8 cellular contexts compared by ENCODE assay signal in the genomic region with DNA sequence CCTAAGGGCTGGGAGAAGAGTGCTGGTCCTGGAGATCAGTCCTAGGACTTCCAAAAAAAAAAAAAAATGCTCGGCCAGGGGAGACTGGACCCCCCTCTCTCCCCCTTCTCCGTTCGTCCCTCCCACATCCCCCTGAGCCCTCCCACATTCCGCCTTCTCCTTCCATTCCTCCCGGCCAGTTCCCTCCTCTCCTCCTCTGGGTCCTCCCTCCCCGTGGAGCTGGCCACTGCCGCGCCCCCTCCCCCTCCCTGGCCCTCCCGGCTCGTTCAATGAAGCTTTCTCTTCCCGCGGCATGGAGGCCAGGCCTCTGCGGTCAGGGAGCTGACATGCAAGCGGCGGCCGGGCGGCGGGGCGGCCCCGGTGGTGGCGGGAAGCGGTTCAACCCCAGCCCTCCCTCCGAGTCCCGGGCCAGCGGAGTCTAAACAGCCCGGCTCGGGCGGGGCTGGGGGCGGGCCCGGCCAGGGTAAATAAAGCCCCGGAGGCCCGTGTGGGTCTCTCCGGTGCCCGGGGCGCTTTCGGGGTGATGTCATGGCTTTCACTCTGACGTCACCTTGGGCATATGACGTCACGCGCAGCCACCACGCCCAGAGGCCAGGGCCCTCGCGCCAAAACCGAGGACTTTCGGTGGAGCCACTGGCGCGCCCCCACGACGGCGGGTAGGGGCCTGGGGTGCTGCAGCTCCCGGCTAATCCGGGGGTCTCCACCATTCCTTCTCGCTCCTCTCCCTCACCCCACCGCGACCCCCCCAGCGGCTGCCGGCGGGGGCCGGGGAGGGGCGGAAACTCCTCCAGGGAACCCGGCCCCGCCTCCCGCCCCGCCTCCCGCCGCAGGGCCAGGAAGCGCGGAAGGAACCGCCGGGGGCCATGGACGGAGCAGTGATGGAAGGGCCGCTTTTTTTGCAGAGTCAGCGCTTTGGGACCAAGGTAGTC. TPM values are rescaled to one million over a fixed set of nuclear protein-coding genes. Genes with fewer than 3 reads are reported as not detected.
DNase-seq lines count a peak whose midpoint lies in the region; ATAC-seq and TF ChIP-seq lines count a peak whose summit lies in the region.

Gene DOK1 (plus strand): TSS at position 829 of the 929 bp plus-strand sequence. CDS start 35 bp downstream, at position 864.
A gene with protein sequence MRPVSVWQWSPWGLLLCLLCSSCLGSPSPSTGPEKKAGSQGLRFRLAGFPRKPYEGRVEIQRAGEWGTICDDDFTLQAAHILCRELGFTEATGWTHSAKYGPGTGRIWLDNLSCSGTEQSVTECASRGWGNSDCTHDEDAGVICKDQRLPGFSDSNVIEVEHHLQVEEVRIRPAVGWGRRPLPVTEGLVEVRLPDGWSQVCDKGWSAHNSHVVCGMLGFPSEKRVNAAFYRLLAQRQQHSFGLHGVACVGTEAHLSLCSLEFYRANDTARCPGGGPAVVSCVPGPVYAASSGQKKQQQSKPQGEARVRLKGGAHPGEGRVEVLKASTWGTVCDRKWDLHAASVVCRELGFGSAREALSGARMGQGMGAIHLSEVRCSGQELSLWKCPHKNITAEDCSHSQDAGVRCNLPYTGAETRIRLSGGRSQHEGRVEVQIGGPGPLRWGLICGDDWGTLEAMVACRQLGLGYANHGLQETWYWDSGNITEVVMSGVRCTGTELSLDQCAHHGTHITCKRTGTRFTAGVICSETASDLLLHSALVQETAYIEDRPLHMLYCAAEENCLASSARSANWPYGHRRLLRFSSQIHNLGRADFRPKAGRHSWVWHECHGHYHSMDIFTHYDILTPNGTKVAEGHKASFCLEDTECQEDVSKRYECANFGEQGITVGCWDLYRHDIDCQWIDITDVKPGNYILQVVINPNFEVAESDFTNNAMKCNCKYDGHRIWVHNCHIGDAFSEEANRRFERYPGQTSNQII (minus strand): TSS at position 51 of the 929 bp plus-strand sequence. CDS start 1,308 bp downstream, outside the sequence.

- peaks cover 57 to 65% of the 10 kb centered on the region in 2 experiments for H3K4me1 ChIP-seq in neutrophil (ENCODE audit: control insufficient read depth in 1 of 2, insufficient read depth in 1 of 2, low read depth in 1 of 2, low read length in 1 of 2)

- TF ChIP-seq CTCF in neutrophil (IDR thresholded peaks at IDR 0.05) (peak; percentile 3), subcutaneous adipose tissue (IDR thresholded peaks at IDR 0.05; ENCODE audit: low read depth) (no peak)

- ATAC-seq in GM19463 (IDR thresholded peaks at IDR 0.05; ENCODE audit: unreplicated experiment), result peak; percentile 59

- peaks cover 18% of the 10 kb centered on the region for H3K36me3 ChIP-seq in neutrophil

- H3K27me3 ChIP-seq in neutrophil, result peaks cover 6% of the 10 kb centered on the region

- H3K27ac ChIP-seq in neutrophil, result peak within 1 kb of the TSS; percentile 85

- peak within 1 kb of the TSS; percentile 92 to 97 for H3K4me3 ChIP-seq in neutrophil (ENCODE audit: low read depth in 1 of 2, low read length in 1 of 2)

- no peaks in the 10 kb centered on the region for H3K9me3 ChIP-seq in neutrophil

- peak; percentile 86 for DNase-seq in COLO668 (lab: John Stamatoyannopoulos, UW; ENCODE audit: unreplicated experiment)
- peak; percentile 48 for DNase-seq in HT-29 (ENCODE audit: low spot score)
- peak; percentile 57 to 74 for DNase-seq in SHP77 (lab: John Stamatoyannopoulos, UW)
- peak; percentile 68 for DNase-seq in activated gamma-delta T cell treated with anti-CD3 and anti-CD28 coated beads, Interleukin-2, amount 50 U/mL, for 16 hours (ENCODE audit: low read depth)
- peak; percentile 79 for DNase-seq in foreskin melanocyte

RNA-seq across cellular contexts. Expression of gene DOK1, which starts in this region (rescaled TPM):
- 17.9 and 18.3 TPM in 2 replicates for total RNA-seq in HT-29 (2014; rRNA removed; shearing (Covaris generic))
- 10 to 100 TPM; 11.1 to 50.2 (median 42.7) TPM for total RNA-seq in subcutaneous adipose tissue

RNA-seq across cellular contexts. Expression of the second gene that starts in this region (rescaled TPM):
- 0.74 and 2.2 TPM in 2 replicates for total RNA-seq in HT-29 (2014; rRNA removed; shearing (Covaris generic))
- total RNA-seq in subcutaneous adipose tissue, result 10 to 100 TPM in 2 of 4 donors, 1 to 10 TPM in 2; 5.2 to 22.4 (median 9.2) TPM

Comparison
In these comparisons a context has a peak if more than half of its experiments do, and no peak if none do; other contexts are left out.
1. Peak in every context shown above with its lines: DNase-seq, ATAC-seq, H3K4me3 ChIP-seq and H3K27ac ChIP-seq.